Comparison of ENCODE assay signal across 23 cellular contexts in genomic region chr12:121383601-121384019, GRCh38. TPM values are rescaled to one million over a fixed set of nuclear protein-coding genes. Genes with fewer than 3 reads are reported as not detected.
A peak's percentile ranks its signal among the peaks of the same experiment; 100 is the strongest.
DNase-seq lines count a peak whose midpoint lies in the region; ATAC-seq and TF ChIP-seq lines count a peak whose summit lies in the region.
"Had no signal": no experiment of that assay in that cellular context is flagged by ENCODE, and none has a peak within 500 bp of the region (broad histone marks: within the 10 kb centered on the region; RNA-seq: fewer than 3 reads in every experiment).

No MANE protein-coding gene starts in this region.

- TF ChIP-seq CTCF in HFFc6 (IDR thresholded peaks at IDR 0.05) = peak; percentile 52
- peak; percentile 49 for TF ChIP-seq CTCF in chondrocyte (IDR thresholded peaks at IDR 0.05)
- TF ChIP-seq CTCF in osteoblast (IDR thresholded peaks at IDR 0.05; ENCODE audit: extremely low read depth, low read depth, low read length) = peak; percentile 10

- no peaks in the 10 kb centered on the region for H3K9me3 Mint-ChIP-seq in HFFc6
- no peaks in the 10 kb centered on the region for H3K9me3 Mint-ChIP-seq in chondrocyte (ENCODE audit: low read depth)
- H3K9me3 Mint-ChIP-seq: activated T-helper 17 cell treated with anti-CD3 and anti-CD28 coated beads, Interleukin-2, amount 50 U/mL, for 72 hours had no signal

- H3K4me3 ChIP-seq in osteoblast (ENCODE audit: insufficient read depth, low read length) = no peak overlapping the region
- H3K4me3 ChIP-seq: body of pancreas, heart right ventricle, uterus had no signal

- no peaks in the 10 kb centered on the region for H3K9me3 ChIP-seq in osteoblast (ENCODE audit: low read depth, low read length)
- H3K9me3 ChIP-seq: body of pancreas, heart right ventricle, uterus had no signal

- H3K27me3 Mint-ChIP-seq in HFFc6 (ENCODE audit: insufficient read depth) (peaks cover 4% of the 10 kb centered on the region; the same call in 1 of the 2 replicates), chondrocyte (ENCODE audit: low read depth) (peaks cover 1% of the 10 kb centered on the region)
- H3K27me3 Mint-ChIP-seq: activated T-helper 17 cell treated with anti-CD3 and anti-CD28 coated beads, Interleukin-2, amount 50 U/mL, for 72 hours had no signal

- H3K4me1 Mint-ChIP-seq in HFFc6 (ENCODE audit: low read depth) = peaks cover 11% of the 10 kb centered on the region
- no peaks in the 10 kb centered on the region for H3K4me1 Mint-ChIP-seq in chondrocyte (ENCODE audit: low read depth)
- H3K4me1 Mint-ChIP-seq: activated T-helper 17 cell treated with anti-CD3 and anti-CD28 coated beads, Interleukin-2, amount 50 U/mL, for 72 hours had no signal

- H4K20me1 ChIP-seq in osteoblast (ENCODE audit: insufficient read depth, low read length) = no peaks in the 10 kb centered on the region

- H3K4me2 ChIP-seq in osteoblast (ENCODE audit: insufficient read depth, low read length) = no peak overlapping the region

- H3K36me3 Mint-ChIP-seq in HFFc6 (ENCODE audit: low read depth) (no peaks in the 10 kb centered on the region), chondrocyte (ENCODE audit: low read depth) (no peaks in the 10 kb centered on the region)

- DNase-seq in NCI-H146 treated with DMSO at 0.1 percent for 48 hours (lab: John Stamatoyannopoulos, UW; ENCODE audit: unreplicated experiment) (peak; percentile 8), NCI-H146 (lab: John Stamatoyannopoulos, UW) (no peak), HFFc6 (no peak), chondrocyte (ENCODE audit: low spot score) (no peak), osteoblast (ENCODE audit: insufficient read length, low spot score, missing footprints) (no peak), GOT3 (lab: John Stamatoyannopoulos, UW) (no peak)
- DNase-seq: 8988T; activated CD4-positive, alpha-beta T cell treated with anti-CD3 and anti-CD28 coated beads, Interleukin-2, amount 10 ng/mL, durations not matched to agents 24 days and 14 days; body of pancreas; C1 segment of cervical spinal cord; DMS 273 treated with DMSO at 0.1 percent for 48 hours; heart right ventricle; NCI-H1436; NCI-H526; retina; stimulated activated CD4-positive, alpha-beta T cell treated with anti-CD3 and anti-CD28 coated beads, Interleukin-15, amount 100 ng/mL, for 24 hours; substantia nigra; SW 1271; uterus had no signal

- H3K27ac Mint-ChIP-seq in HFFc6 (no peak overlapping the region), chondrocyte (ENCODE audit: unreplicated experiment) (no peak overlapping the region)
- H3K27ac Mint-ChIP-seq: activated CD4-positive, alpha-beta T cell treated with anti-CD3 and anti-CD28 coated beads, Interleukin-2, amount 10 ng/mL, durations not matched to agents 24 days and 14 days; activated T-helper 17 cell treated with anti-CD3 and anti-CD28 coated beads, Interleukin-2, amount 50 U/mL, for 72 hours had no signal

- no peaks in the 10 kb centered on the region for H3K79me2 ChIP-seq in osteoblast (ENCODE audit: insufficient read depth, low read length)

- no peaks in the 10 kb centered on the region for H3K36me3 ChIP-seq in osteoblast (ENCODE audit: insufficient read depth, low read length)
- H3K36me3 ChIP-seq: heart right ventricle, uterus had no signal

- no peak overlapping the region for H3K27ac ChIP-seq in osteoblast (ENCODE audit: low read depth, low read length)
- H3K27ac ChIP-seq: body of pancreas, heart right ventricle, uterus had no signal

- ATAC-seq in GM21825 (IDR thresholded peaks at IDR 0.05; ENCODE audit: unreplicated experiment) = no peak
- ATAC-seq in HG03135 (IDR thresholded peaks at IDR 0.05; ENCODE audit: unreplicated experiment) = no peak
- ATAC-seq: activated T-helper 17 cell treated with anti-CD3 and anti-CD28 coated beads, Interleukin-2, amount 50 U/mL, for 72 hours; body of pancreas; heart right ventricle; Right ventricle myocardium inferior had no signal

- H3K4me1 ChIP-seq in osteoblast (ENCODE audit: insufficient read depth, low read length) = peaks cover 2% of the 10 kb centered on the region
- H3K4me1 ChIP-seq: body of pancreas, heart right ventricle, uterus had no signal

- no peak overlapping the region for H2AFZ ChIP-seq in osteoblast (ENCODE audit: low read length)

- H3K27me3 ChIP-seq in osteoblast (ENCODE audit: insufficient read depth, low read length) = no peaks in the 10 kb centered on the region
- H3K27me3 ChIP-seq: body of pancreas, uterus had no signal

- H3K4me3 Mint-ChIP-seq in HFFc6 (no peak overlapping the region), chondrocyte (ENCODE audit: unreplicated experiment) (no peak overlapping the region)
- H3K4me3 Mint-ChIP-seq: activated CD4-positive, alpha-beta T cell treated with anti-CD3 and anti-CD28 coated beads, Interleukin-2, amount 10 ng/mL, durations not matched to agents 24 days and 14 days; activated T-helper 17 cell treated with anti-CD3 and anti-CD28 coated beads, Interleukin-2, amount 50 U/mL, for 72 hours had no signal

RNA-seq across cellular contexts. Expression of gene RNF34, which starts 16.3 kb away (rescaled TPM):
- 10 to 100 TPM; 33.1 to 41.6 (median 39.0) TPM for total RNA-seq in HFFc6 (2021; fragmentation: NEBNext Ultra II Directional; extraction: Animal tissue kit (Norgen Biotek cat#: 25700))
- total RNA-seq in chondrocyte (29.9 to 31.3 TPM (median 31.2 TPM) in 3 replicates), osteoblast (41.6 and 46.6 TPM in 2 replicates)

RNA-seq across cellular contexts. Expression of gene ANAPC5, which starts 31.4 kb away (rescaled TPM):
- 100 to 1,000 TPM in 1 of 6 experiments, 10 to 100 TPM in 5; 84.5 to 103 (median 93.5) TPM for total RNA-seq in HFFc6 (2021; fragmentation: NEBNext Ultra II Directional; extraction: Animal tissue kit (Norgen Biotek cat#: 25700))
- total RNA-seq in chondrocyte (106 to 178 TPM (median 111 TPM) in 3 replicates), osteoblast (168 and 195 TPM in 2 replicates)
